30 cellular contexts compared by ENCODE assay signal in genomic region chr9:126750941-126751725, GRCh38. TPM values are rescaled to one million over a fixed set of nuclear protein-coding genes. Genes with fewer than 3 reads are reported as not detected.
DNase-seq lines count a peak whose midpoint lies in the region; ATAC-seq, FAIRE-seq and TF ChIP-seq lines count a peak whose summit lies in the region.
"Had no signal": no experiment of that assay in that cellular context is flagged by ENCODE, and none has a peak within 500 bp of the region (broad histone marks: within the 10 kb centered on the region; RNA-seq: fewer than 3 reads in every experiment).

No MANE protein-coding gene starts in this region.

- peak; percentile 31 for FAIRE-seq in GM12891 (lab: Jason Lieb, UNC)
- FAIRE-seq: GM18507, RCC 7860 had no signal

- H3K36me3 ChIP-seq in osteoblast (ENCODE audit: insufficient read depth, low read length) (no peaks in the 10 kb centered on the region), Peyer's patch (no peaks in the 10 kb centered on the region)
- H3K36me3 ChIP-seq: SJCRH30 had no signal

- ATAC-seq in HG03159 (IDR thresholded peaks at IDR 0.05; ENCODE audit: unreplicated experiment), result no peak
- no peak for ATAC-seq in stimulated activated naive B cell treated with anti-CD40 and anti-IgM and Interleukin-4, amounts not matched to agents 10 μg/mL and 1 μg/mL and 100 μg/mL, for 72 hours (replicated peaks)
- ATAC-seq: SK-N-SH treated with all-trans-retinoic acid at 6 μM for 48 hours had no signal

- TF ChIP-seq CTCF in osteoblast (IDR thresholded peaks at IDR 0.05; ENCODE audit: extremely low read depth, low read depth, low read length) (no peak), Peyer's patch (IDR thresholded peaks at IDR 0.05) (no peak)

- H3K4me2 ChIP-seq in osteoblast (ENCODE audit: insufficient read depth, low read length), result no peak overlapping the region
- H3K4me2 ChIP-seq: KMS-11 had no signal

- H2AFZ ChIP-seq in osteoblast (ENCODE audit: low read length), result no peak overlapping the region

- H3K27me3 ChIP-seq in osteoblast (ENCODE audit: insufficient read depth, low read length) (peaks cover 7% of the 10 kb centered on the region), Peyer's patch (no peaks in the 10 kb centered on the region)

- no peaks in the 10 kb centered on the region for H3K36me3 Mint-ChIP-seq in activated CD4-positive, alpha-beta T cell treated with anti-CD3 and anti-CD28 coated beads, Interleukin-2, amount 10 ng/mL, durations not matched to agents 24 days and 14 days (ENCODE audit: low read depth)
- H3K36me3 Mint-ChIP-seq in stimulated activated naive B cell treated with anti-CD40 and anti-IgM and Interleukin-4, amounts not matched to agents 10 μg/mL and 1 μg/mL and 100 μg/mL, for 72 hours, result no peaks in the 10 kb centered on the region

- H3K4me1 ChIP-seq in osteoblast (ENCODE audit: insufficient read depth, low read length) (no peaks in the 10 kb centered on the region), Peyer's patch (peaks cover 0 to 12% (median 0%) of the 10 kb centered on the region in 4 donors)

- no peaks in the 10 kb centered on the region for H3K79me2 ChIP-seq in osteoblast (ENCODE audit: insufficient read depth, low read length)

- no peak overlapping the region for H3K4me3 ChIP-seq in osteoblast (ENCODE audit: insufficient read depth, low read length)
- no peak overlapping the region for H3K4me3 ChIP-seq in Peyer's patch
- H3K4me3 ChIP-seq: SJCRH30 had no signal

- H3K4me3 Mint-ChIP-seq in activated CD4-positive, alpha-beta T cell treated with anti-CD3 and anti-CD28 coated beads, Interleukin-2, amount 10 ng/mL, durations not matched to agents 24 days and 14 days, result no peak overlapping the region
- no peak overlapping the region for H3K4me3 Mint-ChIP-seq in stimulated activated naive B cell treated with anti-CD40 and anti-IgM and Interleukin-4, amounts not matched to agents 10 μg/mL and 1 μg/mL and 100 μg/mL, for 72 hours
- H3K4me3 Mint-ChIP-seq: B cell, IgD-negative memory B cell had no signal

- peaks cover 4% of the 10 kb centered on the region for H3K27me3 Mint-ChIP-seq in activated CD4-positive, alpha-beta T cell treated with anti-CD3 and anti-CD28 coated beads, Interleukin-2, amount 10 ng/mL, durations not matched to agents 24 days and 14 days
- H3K27me3 Mint-ChIP-seq in stimulated activated naive B cell treated with anti-CD40 and anti-IgM and Interleukin-4, amounts not matched to agents 10 μg/mL and 1 μg/mL and 100 μg/mL, for 72 hours, result peaks cover 8 to 9% of the 10 kb centered on the region in 2 donors
- H3K27me3 Mint-ChIP-seq: B cell had no signal

- DNase-seq in activated CD4-positive, alpha-beta T cell treated with anti-CD3 and anti-CD28 coated beads, Interleukin-2, amount 10 ng/mL, durations not matched to agents 24 days and 14 days, result peak; percentile 52
- DNase-seq in activated CD4-positive, alpha-beta T cell treated with anti-CD3 and anti-CD28 coated beads, Interleukin-2, amount 50 U/mL, for 48 hours, result no peak
- DNase-seq in GM12891 (ENCODE audit: insufficient read length, low spot score), result no peak
- DNase-seq in epithelial cell of prostate (ENCODE audit: low read depth, low spot score), result no peak
- peak; percentile 39 for DNase-seq in osteoblast (ENCODE audit: insufficient read length, low spot score, missing footprints)
- DNase-seq in Peyer's patch, result no peak
- no peak for DNase-seq in stimulated activated naive B cell treated with anti-CD40 and anti-IgM and Interleukin-4, amounts not matched to agents 10 μg/mL and 1 μg/mL and 100 μg/mL, for 72 hours
- DNase-seq: DMS153, DND-41, GOT3, HCEC 1CT, NCI-H1048, NCI-H1436, NCI-H187, NCI-H2081 treated with DMSO at 0.1 percent for 48 hours, NCI-H2171, NCI-H226, NCI-H510A, NCI-H69, OCI-M1, SJCRH30 had no signal

- intact Hi-C loops in activated CD4-positive, alpha-beta T cell treated with anti-CD3 and anti-CD28 coated beads, Interleukin-2, amount 10 ng/mL, durations not matched to agents 24 days and 14 days (cut with micrococcal nuclease), result no loop called here

- no peaks in the 10 kb centered on the region for H3K9me3 Mint-ChIP-seq in activated CD4-positive, alpha-beta T cell treated with anti-CD3 and anti-CD28 coated beads, Interleukin-2, amount 10 ng/mL, durations not matched to agents 24 days and 14 days
- no peaks in the 10 kb centered on the region for H3K9me3 Mint-ChIP-seq in stimulated activated naive B cell treated with anti-CD40 and anti-IgM and Interleukin-4, amounts not matched to agents 10 μg/mL and 1 μg/mL and 100 μg/mL, for 72 hours

- no peak overlapping the region for H3K27ac Mint-ChIP-seq in activated CD4-positive, alpha-beta T cell treated with anti-CD3 and anti-CD28 coated beads, Interleukin-2, amount 10 ng/mL, durations not matched to agents 24 days and 14 days
- no peak overlapping the region for H3K27ac Mint-ChIP-seq in stimulated activated naive B cell treated with anti-CD40 and anti-IgM and Interleukin-4, amounts not matched to agents 10 μg/mL and 1 μg/mL and 100 μg/mL, for 72 hours
- H3K27ac Mint-ChIP-seq: B cell, IgD-negative memory B cell had no signal

- peaks cover 22% of the 10 kb centered on the region for H3K4me1 Mint-ChIP-seq in activated CD4-positive, alpha-beta T cell treated with anti-CD3 and anti-CD28 coated beads, Interleukin-2, amount 10 ng/mL, durations not matched to agents 24 days and 14 days
- peaks cover 20 to 35% of the 10 kb centered on the region in 2 donors for H3K4me1 Mint-ChIP-seq in stimulated activated naive B cell treated with anti-CD40 and anti-IgM and Interleukin-4, amounts not matched to agents 10 μg/mL and 1 μg/mL and 100 μg/mL, for 72 hours

- peak overlapping the region; percentile 29 for H3K27ac ChIP-seq in epithelial cell of prostate
- H3K27ac ChIP-seq in osteoblast (ENCODE audit: low read depth, low read length), result no peak overlapping the region
- H3K27ac ChIP-seq in Peyer's patch, result no peak overlapping the region
- H3K27ac ChIP-seq: 22Rv1, HL-60, KMS-11, SJCRH30 had no signal

- no peaks in the 10 kb centered on the region for H4K20me1 ChIP-seq in osteoblast (ENCODE audit: insufficient read depth, low read length)

- TF ChIP-seq POLR2A in GM12891 (IDR thresholded peaks at IDR 0.05; ENCODE audit: low read depth, low read length) (no peak), Peyer's patch (IDR thresholded peaks at IDR 0.05) (no peak)

- H3K9me3 ChIP-seq in osteoblast (ENCODE audit: low read depth, low read length) (no peaks in the 10 kb centered on the region), Peyer's patch (no peaks in the 10 kb centered on the region)
- H3K9me3 ChIP-seq: SJCRH30 had no signal

TF ChIP-seq in GM12891, 5 proteins besides CTCF, POLR2A, EP300 and RAD21:
- TF ChIP-seq SPI1 (IDR thresholded peaks at IDR 0.05; ENCODE audit: low read depth, low read length) (peak; percentile 52; the same call in 1 of the 2 replicates), TAF1 (IDR thresholded peaks at IDR 0.05; ENCODE audit: low read depth, low read length) (no peak)

RNA-seq across cellular contexts. Expression of gene ZBTB43, which starts 53.7 kb away (rescaled TPM):
- 10.6 and 18.8 TPM in 2 replicates for total RNA-seq in activated CD4-positive, alpha-beta T cell treated with anti-CD3 and anti-CD28 coated beads, Interleukin-2, amount 10 ng/mL, durations not matched to agents 24 days and 14 days
- 4.8 TPM for polyA plus RNA-seq in GM12891 (2012; ENCODE audit: low read depth, missing spikeins)
- 17.7 and 18.1 TPM in 2 replicates for total RNA-seq in osteoblast
- 100 to 1,000 TPM in 1 of 4 donors, 10 to 100 TPM in 3; 11.6 to 141 (median 16.2) TPM for total RNA-seq in Peyer's patch

Comparison
In these comparisons a context has a peak if more than half of its experiments do, and no peak if none do; other contexts are left out.
1. DNase-seq: peak in activated CD4-positive, alpha-beta T cell treated with anti-CD3 and anti-CD28 coated beads, Interleukin-2, amount 10 ng/mL, durations not matched to agents 24 days and 14 days (single experiment) and osteoblast (single experiment); none in activated CD4-positive, alpha-beta T cell treated with anti-CD3 and anti-CD28 coated beads, Interleukin-2, amount 50 U/mL, for 48 hours (0 of 2), GM12891 (single experiment), epithelial cell of prostate (single experiment), Peyer's patch (0 of 3) and stimulated activated naive B cell treated with anti-CD40 and anti-IgM and Interleukin-4, amounts not matched to agents 10 μg/mL and 1 μg/mL and 100 μg/mL, for 72 hours (single experiment).